In genomic region chr11:65720237-65720934, GRCh38 we compare ENCODE assay signal across 8 cellular contexts. TPM values are rescaled to one million over a fixed set of nuclear protein-coding genes. Genes with fewer than 3 reads are reported as not detected.
DNase-seq lines count a peak whose midpoint lies in the region; ATAC-seq lines count a peak whose summit lies in the region.

RNASEH2C (minus strand) TSS chr11:65720798; CDS start chr11:65720758, 40 bp downstream.

- H3K27me3 ChIP-seq in HUES64 (ENCODE audit: insufficient read depth, low read length) (no peaks in the 10 kb centered on the region), esophagus (ENCODE audit: control insufficient read depth in 1 of 2, insufficient read depth in 2 of 2, low read length in 2 of 2) (no peaks in the 10 kb centered on the region), mucosa of stomach (ENCODE audit: control insufficient read depth, insufficient read depth, low read length) (no peaks in the 10 kb centered on the region)

- H3K27ac ChIP-seq in HUES64 (ENCODE audit: low read depth, low read length) (peak within 1 kb of the TSS; percentile 75; the same call in 1 of the 2 replicates), esophagus (ENCODE audit: low read depth in 2 of 2, low read length in 1 of 2) (peak within 1 kb of the TSS; percentile 78 to 92)

- DNase-seq in D341Med (ENCODE audit: low spot score): peak; percentile 88
- peak; percentile 93 for DNase-seq in OCI-M1 (lab: John Stamatoyannopoulos, UW)
- DNase-seq in activated T-cell treated with anti-CD3 and anti-CD28 coated beads, Interleukin-2, amount 50 U/mL, for 1 hour: peak; percentile 77
- DNase-seq in stimulated activated CD8-positive, alpha-beta memory T cell treated with anti-CD3 and anti-CD28 coated beads, Interleukin-4, amount 100 ng/mL, for 48 hours: peak; percentile 87

- H3K9me3 ChIP-seq in HUES64 (ENCODE audit: insufficient read depth, low read depth, low read length): no peaks in the 10 kb centered on the region
- no peaks in the 10 kb centered on the region for H3K9me3 ChIP-seq in esophagus (ENCODE audit: control insufficient read depth in 2 of 2, insufficient read depth in 1 of 2, low read depth in 1 of 2, low read length in 1 of 2)
- no peaks in the 10 kb centered on the region for H3K9me3 ChIP-seq in mucosa of stomach (ENCODE audit: control insufficient read depth, low read length)

- H3K4me1 ChIP-seq in HUES64 (ENCODE audit: insufficient read depth, low read length): peaks cover 5% of the 10 kb centered on the region; the same call in 1 of the 2 replicates
- H3K4me1 ChIP-seq in esophagus (ENCODE audit: control insufficient read depth in 2 of 2, insufficient read depth in 2 of 2, low read length in 1 of 2): peaks cover 2 to 11% of the 10 kb centered on the region in 2 donors
- peaks cover 13% of the 10 kb centered on the region for H3K4me1 ChIP-seq in mucosa of stomach (ENCODE audit: control insufficient read depth, insufficient read depth, low read length)

- ATAC-seq in GM21423 (IDR thresholded peaks at IDR 0.05; ENCODE audit: unreplicated experiment): peak; percentile 70

- H3K4me3 ChIP-seq in HUES64 (ENCODE audit: low read length) (peak within 1 kb of the TSS; percentile 87), esophagus (ENCODE audit: low read depth in 1 of 2, low read length in 2 of 2) (peak within 1 kb of the TSS; percentile 65 to 74), mucosa of stomach (ENCODE audit: low read length) (peak within 1 kb of the TSS; percentile 57)

- H3K36me3 ChIP-seq in HUES64 (ENCODE audit: insufficient read depth, low read length) (peaks cover 37% of the 10 kb centered on the region), esophagus (ENCODE audit: control insufficient read depth in 2 of 2, insufficient read depth in 2 of 2, low read length in 1 of 2) (peaks cover 17 to 29% of the 10 kb centered on the region in 2 donors), mucosa of stomach (ENCODE audit: control insufficient read depth, insufficient read depth, low read length) (peaks cover 33% of the 10 kb centered on the region)

- peak within 1 kb of the TSS; percentile 87 for H3K9ac ChIP-seq in HUES64 (ENCODE audit: low read depth, low read length)
- peak within 1 kb of the TSS; percentile 69 for H3K9ac ChIP-seq in mucosa of stomach (ENCODE audit: low read length)

- WGBS in HUES64: under 1% methylated on average over 75 of the region's 76 CpGs
- WGBS in esophagus, 2 donors: 0 to 1% methylated on average over 62 to 76 of the region's 76 CpGs

RNA-seq across cellular contexts. Expression of gene RNASEH2C, which starts in this region (rescaled TPM):
- polyA plus RNA-seq in HUES64 (2013, experiment 1 of 2): 28.6 TPM
- polyA plus RNA-seq in HUES64 (2013, experiment 2 of 2): 30.2 TPM
- 10 to 100 TPM; 26.3 to 41.8 TPM for polyA plus RNA-seq in esophagus

Comparison
In these comparisons a context has a peak if more than half of its experiments do, and no peak if none do; other contexts are left out.
1. Peak in every context shown above with its lines: DNase-seq, ATAC-seq, H3K4me3 ChIP-seq and H3K27ac ChIP-seq.